In genomic region chr9:133836001-133836758, GRCh38 we compare ENCODE assay signal across 24 cellular contexts.
"Had no signal": no experiment of that assay in that cellular context is flagged by ENCODE, and none has a peak within 500 bp of the region (broad histone marks: within the 10 kb centered on the region; RNA-seq: fewer than 3 reads in every experiment).

No MANE protein-coding gene starts in this region.

- H3K4me3 ChIP-seq: coronary artery, gastroesophageal sphincter, heart left ventricle, lower lobe of right lung, tibial artery had no signal

- H3K36me3 Mint-ChIP-seq: activated naive CD8-positive, alpha-beta T cell treated with anti-CD3 and anti-CD28 coated beads, Interleukin-2, amount 10 ng/mL, durations not matched to agents 7 days and 5 days; naive B cell had no signal

- H3K4me1 ChIP-seq: tibial artery had no signal

- FAIRE-seq: bronchial epithelial cell, keratinocyte had no signal

- H3K9me3 ChIP-seq: gastroesophageal sphincter, heart left ventricle, lower lobe of right lung, tibial artery had no signal

- H3K36me3 ChIP-seq: tibial artery had no signal

- H3K4me3 Mint-ChIP-seq: activated CD8-positive, alpha-beta T cell treated with anti-CD3 and anti-CD28 coated beads, Interleukin-2, amount 10 ng/mL, durations not matched to agents 7 days and 5 days; activated naive CD8-positive, alpha-beta T cell treated with anti-CD3 and anti-CD28 coated beads, Interleukin-2, amount 10 ng/mL, durations not matched to agents 7 days and 5 days; activated T-cell treated with anti-CD3 and anti-CD28 coated beads, Interleukin-2, amount 50 U/mL, for 24 hours; activated T-helper 17 cell treated with anti-CD3 and anti-CD28 coated beads, Interleukin-2, amount 50 U/mL, for 72 hours; naive B cell; stimulated activated naive CD8-positive, alpha-beta T cell treated with anti-CD3 and anti-CD28 coated beads, Interleukin-15, amount 100 ng/mL, for 72 hours had no signal

- H3K27me3 Mint-ChIP-seq: activated naive CD8-positive, alpha-beta T cell treated with anti-CD3 and anti-CD28 coated beads, Interleukin-2, amount 10 ng/mL, durations not matched to agents 7 days and 5 days; activated T-cell treated with anti-CD3 and anti-CD28 coated beads, Interleukin-2, amount 50 U/mL, for 24 hours; activated T-helper 17 cell treated with anti-CD3 and anti-CD28 coated beads, Interleukin-2, amount 50 U/mL, for 72 hours; naive B cell; stimulated activated naive CD8-positive, alpha-beta T cell treated with anti-CD3 and anti-CD28 coated beads, Interleukin-15, amount 100 ng/mL, for 72 hours had no signal

- DNase-seq: activated CD4-positive, alpha-beta T cell treated with anti-CD3 and anti-CD28 coated beads, Interleukin-2, amount 50 U/mL, for 1 hour; activated CD4-positive, CD25-positive, alpha-beta regulatory T cell treated with anti-CD3 and anti-CD28 coated beads, Interleukin-2, amount 50 U/mL, for 72 hours; activated CD8-positive, alpha-beta T cell treated with anti-CD3 and anti-CD28 coated beads, Interleukin-2, amount 10 ng/mL, durations not matched to agents 7 days and 5 days; activated naive CD4-positive, alpha-beta T cell treated with Interleukin-2 at 50 U/mL for 16 hours; activated naive CD8-positive, alpha-beta T cell treated with anti-CD3 and anti-CD28 coated beads, Interleukin-2, amount 10 ng/mL, durations not matched to agents 7 days and 5 days; activated T-cell treated with anti-CD3 and anti-CD28 coated beads, Interleukin-2, amount 50 U/mL, for 24 hours; amniotic stem cell; cerebellar nuclear complex; lower lobe of right lung; naive B cell; posterior cingulate gyrus; stimulated activated CD4-positive, alpha-beta T cell treated with anti-CD3 and anti-CD28 coated beads, Interleukin-4, amount 100 ng/mL, for 1 hour; stimulated activated naive CD8-positive, alpha-beta T cell treated with anti-CD3 and anti-CD28 coated beads, Interleukin-15, amount 100 ng/mL, for 72 hours; T-helper 2 cell; tibial artery; WERI-Rb-1 had no signal

- H3K27me3 ChIP-seq: gastroesophageal sphincter, heart left ventricle, tibial artery had no signal

- H3K9me3 Mint-ChIP-seq: activated naive CD8-positive, alpha-beta T cell treated with anti-CD3 and anti-CD28 coated beads, Interleukin-2, amount 10 ng/mL, durations not matched to agents 7 days and 5 days; activated T-cell treated with anti-CD3 and anti-CD28 coated beads, Interleukin-2, amount 50 U/mL, for 24 hours; activated T-helper 17 cell treated with anti-CD3 and anti-CD28 coated beads, Interleukin-2, amount 50 U/mL, for 72 hours; naive B cell; stimulated activated naive CD8-positive, alpha-beta T cell treated with anti-CD3 and anti-CD28 coated beads, Interleukin-15, amount 100 ng/mL, for 72 hours had no signal

- H3K4me1 Mint-ChIP-seq: activated naive CD8-positive, alpha-beta T cell treated with anti-CD3 and anti-CD28 coated beads, Interleukin-2, amount 10 ng/mL, durations not matched to agents 7 days and 5 days; activated T-helper 17 cell treated with anti-CD3 and anti-CD28 coated beads, Interleukin-2, amount 50 U/mL, for 72 hours; stimulated activated naive CD8-positive, alpha-beta T cell treated with anti-CD3 and anti-CD28 coated beads, Interleukin-15, amount 100 ng/mL, for 72 hours had no signal

- H3K27ac ChIP-seq: coronary artery, epithelial cell of prostate, gastroesophageal sphincter, heart left ventricle, lower lobe of right lung, tibial artery, WERI-Rb-1 had no signal

- ATAC-seq: activated CD8-positive, alpha-beta T cell treated with anti-CD3 and anti-CD28 coated beads, Interleukin-2, amount 10 ng/mL, durations not matched to agents 7 days and 5 days; activated T-helper 17 cell treated with anti-CD3 and anti-CD28 coated beads, Interleukin-2, amount 50 U/mL, for 72 hours; gastroesophageal sphincter; heart left ventricle; left lobe of liver; lower lobe of right lung; stimulated activated naive CD8-positive, alpha-beta T cell treated with anti-CD3 and anti-CD28 coated beads, Interleukin-15, amount 100 ng/mL, for 72 hours had no signal

- H3K27ac Mint-ChIP-seq: activated CD8-positive, alpha-beta T cell treated with anti-CD3 and anti-CD28 coated beads, Interleukin-2, amount 10 ng/mL, durations not matched to agents 7 days and 5 days; activated naive CD8-positive, alpha-beta T cell treated with anti-CD3 and anti-CD28 coated beads, Interleukin-2, amount 10 ng/mL, durations not matched to agents 7 days and 5 days; activated T-cell treated with anti-CD3 and anti-CD28 coated beads, Interleukin-2, amount 50 U/mL, for 24 hours; activated T-helper 17 cell treated with anti-CD3 and anti-CD28 coated beads, Interleukin-2, amount 50 U/mL, for 72 hours; stimulated activated naive CD8-positive, alpha-beta T cell treated with anti-CD3 and anti-CD28 coated beads, Interleukin-15, amount 100 ng/mL, for 72 hours had no signal
